8 cellular contexts compared by ENCODE assay signal in genomic region chr3:113212155-113212844, GRCh38. TPM values are rescaled to one million over a fixed set of nuclear protein-coding genes. Genes with fewer than 3 reads are reported as not detected.
DNase-seq lines count a peak whose midpoint lies in the region; ATAC-seq lines count a peak whose summit lies in the region.

No MANE protein-coding gene starts in this region.

- CTCF ChIA-PET in activated naive CD4-positive, alpha-beta T cell treated with anti-CD3 and anti-CD28 coated beads, Interleukin-2, amount 10 ng/mL, durations not matched to agents 7 days and 5 days (lab: Charles Lee), result no interaction called here

- H3K36me3 Mint-ChIP-seq in activated naive CD4-positive, alpha-beta T cell treated with anti-CD3 and anti-CD28 coated beads, Interleukin-2, amount 10 ng/mL, durations not matched to agents 7 days and 5 days, result no peaks in the 10 kb centered on the region
- no peaks in the 10 kb centered on the region for H3K36me3 Mint-ChIP-seq in naive thymus-derived CD8-positive, alpha-beta T cell

- no peaks in the 10 kb centered on the region for H3K9me3 Mint-ChIP-seq in activated naive CD4-positive, alpha-beta T cell treated with anti-CD3 and anti-CD28 coated beads, Interleukin-2, amount 10 ng/mL, durations not matched to agents 7 days and 5 days
- no peaks in the 10 kb centered on the region for H3K9me3 Mint-ChIP-seq in naive thymus-derived CD8-positive, alpha-beta T cell

- H3K4me3 Mint-ChIP-seq in activated naive CD4-positive, alpha-beta T cell treated with anti-CD3 and anti-CD28 coated beads, Interleukin-2, amount 10 ng/mL, durations not matched to agents 7 days and 5 days, result peak overlapping the region; percentile 42
- peak overlapping the region; percentile 29 to 67 (median 52) for H3K4me3 Mint-ChIP-seq in naive thymus-derived CD8-positive, alpha-beta T cell

- H3K27ac Mint-ChIP-seq in activated naive CD4-positive, alpha-beta T cell treated with anti-CD3 and anti-CD28 coated beads, Interleukin-2, amount 10 ng/mL, durations not matched to agents 7 days and 5 days, result no peak overlapping the region
- H3K27ac Mint-ChIP-seq in naive thymus-derived CD8-positive, alpha-beta T cell, result peak overlapping the region in 1 of 10 donors; percentile 77

- H3K4me1 Mint-ChIP-seq in activated naive CD4-positive, alpha-beta T cell treated with anti-CD3 and anti-CD28 coated beads, Interleukin-2, amount 10 ng/mL, durations not matched to agents 7 days and 5 days, result peaks cover 13% of the 10 kb centered on the region
- H3K4me1 Mint-ChIP-seq in naive thymus-derived CD8-positive, alpha-beta T cell, result peaks cover 5 to 18% (median 12%) of the 10 kb centered on the region in 4 donors

- peak overlapping the region; percentile 26 for H3K27ac ChIP-seq in epithelial cell of prostate

- no peak for ATAC-seq in naive thymus-derived CD8-positive, alpha-beta T cell
- no peak for ATAC-seq in GM21390 (IDR thresholded peaks at IDR 0.05; ENCODE audit: unreplicated experiment)
- ATAC-seq in GM21528 (IDR thresholded peaks at IDR 0.05; ENCODE audit: low FRiP score, unreplicated experiment), result no peak

- peaks cover 77% of the 10 kb centered on the region for H3K27me3 Mint-ChIP-seq in activated naive CD4-positive, alpha-beta T cell treated with anti-CD3 and anti-CD28 coated beads, Interleukin-2, amount 10 ng/mL, durations not matched to agents 7 days and 5 days
- H3K27me3 Mint-ChIP-seq in naive thymus-derived CD8-positive, alpha-beta T cell, result peaks cover 51 to 80% (median 53%) of the 10 kb centered on the region in 5 donors

- POLR2A ChIA-PET in naive thymus-derived CD8-positive, alpha-beta T cell (lab: Charles Lee), result no interaction called here

- no peak for DNase-seq in activated naive CD4-positive, alpha-beta T cell treated with anti-CD3 and anti-CD28 coated beads, Interleukin-2, amount 10 ng/mL, durations not matched to agents 7 days and 5 days
- no peak for DNase-seq in activated naive CD4-positive, alpha-beta T cell treated with anti-CD3 and anti-CD28 coated beads, Interleukin-2, amount 50 U/mL, for 16 hours
- DNase-seq in SK-N-DZ (ENCODE audit: low spot score) (peak; percentile 22), epithelial cell of prostate (ENCODE audit: low read depth, low spot score) (no peak), NAMALWA (ENCODE audit: low spot score) (no peak)
- no peak for DNase-seq in naive thymus-derived CD8-positive, alpha-beta T cell

RNA-seq across cellular contexts. Expression of gene BOC, which starts 0.9 kb away (rescaled TPM):
- 4.7 and 5.0 TPM in 2 replicates for polyA plus RNA-seq in SK-N-DZ (2014; cell fraction: cytosol; rRNA removed)
- 7.2 and 11.3 TPM in 2 replicates for polyA plus RNA-seq in SK-N-DZ (2014; cell fraction: nucleus; rRNA removed)
- not detected for total RNA-seq in naive thymus-derived CD8-positive, alpha-beta T cell
- not detected for polyA plus RNA-seq in naive thymus-derived CD8-positive, alpha-beta T cell
